8 cellular contexts compared by ENCODE assay signal in genomic region chr15:49154799-49155109, GRCh38. TPM values are rescaled to one million over a fixed set of nuclear protein-coding genes. Genes with fewer than 3 reads are reported as not detected.
DNase-seq lines count a peak whose midpoint lies in the region; ATAC-seq, FAIRE-seq and TF ChIP-seq lines count a peak whose summit lies in the region.

No MANE protein-coding gene starts in this region.

- intact Hi-C loops in Calu3 (cut with micrococcal nuclease; ENCODE audit: unreplicated experiment) (no loop called here), mammary epithelial cell (cut with micrococcal nuclease) (loop anchor here (1.0 to 10.0 kb wide), 3 partner anchors 16 to 470 kb away; partner anchors contain the start of genes DTWD1, FAM227B and GALK2)

- H3K9ac ChIP-seq in mammary epithelial cell (ENCODE audit: insufficient read depth, low read length): peak overlapping the region; percentile 93

- peaks cover 22% of the 10 kb centered on the region for H3K36me3 Mint-ChIP-seq in Calu3 (ENCODE audit: insufficient read depth, unreplicated experiment)

- BruUV-seq in Calu3 (replicated peaks; lab: Mats Ljungman, UMichigan) (no TSS peak), mammary epithelial cell (replicated peaks; lab: Mats Ljungman, UMichigan) (no TSS peak)

- peaks cover 83% of the 10 kb centered on the region for H3K79me2 ChIP-seq in mammary epithelial cell (ENCODE audit: insufficient read depth, low read length)

- H4K20me1 ChIP-seq in mammary epithelial cell (ENCODE audit: insufficient read depth, low read length): no peaks in the 10 kb centered on the region

- H3K27ac Mint-ChIP-seq in Calu3 (ENCODE audit: unreplicated experiment): peak overlapping the region; percentile 99

- H3K36me3 ChIP-seq in mammary epithelial cell (ENCODE audit: insufficient read depth, low read length): peaks cover 2% of the 10 kb centered on the region
- H3K36me3 ChIP-seq in muscle layer of duodenum (ENCODE audit: control insufficient read depth in 1 of 2, insufficient read depth in 2 of 2, low read length in 2 of 2): peaks cover 0 to 14% of the 10 kb centered on the region in 2 donors

- no peak for FAIRE-seq in HTR-8/SVneo (lab: Jason Lieb, UNC)

- peak overlapping the region; percentile 95 for H2AFZ ChIP-seq in mammary epithelial cell (ENCODE audit: low read depth, low read length)

- H3K4me1 Mint-ChIP-seq in Calu3 (ENCODE audit: low read depth, unreplicated experiment): peaks cover 12% of the 10 kb centered on the region

- peak overlapping the region; percentile 86 for H3K27ac ChIP-seq in mammary epithelial cell (ENCODE audit: insufficient read depth, low read depth, low read length)
- H3K27ac ChIP-seq in muscle layer of duodenum (ENCODE audit: low read length): peak overlapping the region; percentile 92

- H3K27me3 Mint-ChIP-seq in Calu3 (ENCODE audit: unreplicated experiment): no peaks in the 10 kb centered on the region

- H3K4me2 ChIP-seq in mammary epithelial cell (ENCODE audit: insufficient read depth, low read depth, low read length): peak overlapping the region; percentile 85

- 0% methylated on average over 6 of the region's 7 CpGs for WGBS in mammary epithelial cell (ENCODE audit: low coverage, missing lambda C conversion rate)

- peaks cover 13% of the 10 kb centered on the region for H3K4me1 ChIP-seq in mammary epithelial cell (ENCODE audit: insufficient read depth, low read length)
- H3K4me1 ChIP-seq in muscle layer of duodenum (ENCODE audit: control insufficient read depth in 1 of 2, insufficient read depth in 2 of 2, low read length in 2 of 2): peaks cover 0 to 27% of the 10 kb centered on the region in 2 donors

- dilution Hi-C loops in mammary epithelial cell (cut with HindIII; ENCODE audit: low sequenced_read_pairs): no loop called here

- peak overlapping the region; percentile 83 to 98 (median 97) for H3K4me3 ChIP-seq in mammary epithelial cell (replicated peaks in 1 of 3; ENCODE audit: insufficient read depth in 1 of 3, low read depth in 2 of 3, low read length in 3 of 3)
- H3K4me3 ChIP-seq in muscle layer of duodenum (ENCODE audit: low read depth in 1 of 2, low read length in 2 of 2): peak overlapping the region; percentile 89 to 99

- no peaks in the 10 kb centered on the region for H3K9me3 Mint-ChIP-seq in Calu3 (ENCODE audit: low read depth, unreplicated experiment)

- no peak for TF ChIP-seq CTCF in Calu3 (IDR thresholded peaks at IDR 0.05; ENCODE audit: unreplicated experiment)
- TF ChIP-seq CTCF in mammary epithelial cell (conservative IDR thresholded peaks at IDR 0.05 in 1 of 2, IDR thresholded peaks at IDR 0.05 in 1 of 2; ENCODE audit: extremely low read depth in 1 of 2, insufficient read depth in 1 of 2, low read depth in 1 of 2, low read length in 2 of 2): no peak

- DNase-seq in Calu3 (no peak), mammary epithelial cell (no peak), HTR-8/SVneo (ENCODE audit: insufficient read length, low spot score) (no peak)

- ATAC-seq in HG03520 (IDR thresholded peaks at IDR 0.05; ENCODE audit: unreplicated experiment) (peak; percentile 3), GM21576 (IDR thresholded peaks at IDR 0.05; ENCODE audit: unreplicated experiment) (no peak), GM21367 (IDR thresholded peaks at IDR 0.05; ENCODE audit: unreplicated experiment) (no peak), GM19455 (IDR thresholded peaks at IDR 0.05; ENCODE audit: unreplicated experiment) (no peak)

- CTCF ChIA-PET in Calu3 (lab: Charles Lee): interaction anchor here (1.7 kb wide), 1 partner anchor 9 kb away, joined by 8 read pairs; no protein-coding TSS in a partner anchor
- CTCF ChIA-PET in mammary epithelial cell (lab: Charles Lee; ENCODE audit: low non-redundant PET): no interaction called here

- no peaks in the 10 kb centered on the region for H3K9me3 ChIP-seq in mammary epithelial cell (replicated peaks; ENCODE audit: insufficient read depth, low read length)
- H3K9me3 ChIP-seq in muscle layer of duodenum (ENCODE audit: control insufficient read depth in 1 of 2, low read length in 2 of 2): no peaks in the 10 kb centered on the region

- peak overlapping the region; percentile 95 for H3K4me3 Mint-ChIP-seq in Calu3 (ENCODE audit: low read depth, unreplicated experiment)

- H3K27me3 ChIP-seq in mammary epithelial cell (ENCODE audit: insufficient read depth, low read length): no peaks in the 10 kb centered on the region
- no peaks in the 10 kb centered on the region for H3K27me3 ChIP-seq in muscle layer of duodenum (ENCODE audit: low read depth, low read length)

- in situ Hi-C loops in mammary epithelial cell (cut with MboI; ENCODE audit: low sequenced_read_pairs in 2 of 2): no loop called here

RNA-seq across cellular contexts. Expression of gene COPS2, which starts 0.6 kb away (rescaled TPM):
- total RNA-seq in Calu3 (2022) (73.7 and 80.9 TPM in 2 replicates), mammary epithelial cell (10 to 100 TPM; 44.7 to 88.3 TPM)
- polyA plus RNA-seq in mammary epithelial cell: 37.2 TPM
- polyA minus RNA-seq in mammary epithelial cell: 15.5 TPM

RNA-seq across cellular contexts. Expression of gene GALK2, which starts 15.3 kb away (rescaled TPM):
- total RNA-seq in Calu3 (2022): 44.2 and 48.3 TPM in 2 replicates
- 10 to 100 TPM; 24.7 to 25.0 TPM for total RNA-seq in mammary epithelial cell
- 22.0 TPM for polyA plus RNA-seq in mammary epithelial cell
- 41.4 TPM for polyA minus RNA-seq in mammary epithelial cell
